In genomic region chr10:88897019-88897853, GRCh38 we compare ENCODE assay signal across 8 cellular contexts. TPM values are rescaled to one million over a fixed set of nuclear protein-coding genes. Genes with fewer than 3 reads are reported as not detected.
A peak's percentile ranks its signal among the peaks of the same experiment; 100 is the strongest.
DNase-seq lines count a peak whose midpoint lies in the region; ATAC-seq and TF ChIP-seq lines count a peak whose summit lies in the region.
"Had no signal": no experiment of that assay in that cellular context is flagged by ENCODE, and none has a peak within 500 bp of the region (broad histone marks: within the 10 kb centered on the region; RNA-seq: fewer than 3 reads in every experiment).

No MANE protein-coding gene starts in this region.

- peak; percentile 65 to 84 for ATAC-seq in right cardiac atrium
- peak; percentile 78 for ATAC-seq in stimulated activated effector memory CD8-positive, alpha-beta T cell treated with anti-CD3 and anti-CD28 coated beads, Interleukin-12 subunit alpha, Interleukin-12 subunit beta, amount 100 ng/mL, for 72 hours
- no peak for ATAC-seq in HG03025 (IDR thresholded peaks at IDR 0.05; ENCODE audit: low FRiP score, unreplicated experiment)

- H3K27ac ChIP-seq in right cardiac atrium (ENCODE audit: low read length), result peak overlapping the region; percentile 74
- H3K27ac ChIP-seq: prostate gland had no signal

- peak; percentile 26 for DNase-seq in HFFc6
- peak; percentile 52 for DNase-seq in activated CD4-positive, alpha-beta T cell treated with anti-CD3 and anti-CD28 coated beads for 48 hours
- peak in 2 of 3 donors; percentile 25 to 41 for DNase-seq in right cardiac atrium
- DNase-seq in stimulated activated effector memory CD8-positive, alpha-beta T cell treated with anti-CD3 and anti-CD28 coated beads, Interleukin-12 subunit alpha, Interleukin-12 subunit beta, amount 100 ng/mL, for 72 hours (ENCODE audit: low spot score in 2 of 2), result no peak
- no peak for DNase-seq in cortex of kidney (lab: John Stamatoyannopoulos, UW)
- DNase-seq in effector CD8-positive, alpha-beta T cell (lab: John Stamatoyannopoulos, UW), result no peak

- H3K27me3 ChIP-seq in right cardiac atrium (ENCODE audit: control insufficient read depth, insufficient read depth), result no peaks in the 10 kb centered on the region

- H3K4me1 ChIP-seq in right cardiac atrium (ENCODE audit: control insufficient read depth, insufficient read depth, low read length), result peaks cover 8% of the 10 kb centered on the region
- H3K4me1 ChIP-seq: prostate gland had no signal

- peak overlapping the region; percentile 68 for H3K4me3 Mint-ChIP-seq in HFFc6
- peak overlapping the region; percentile 15 for H3K4me3 Mint-ChIP-seq in stimulated activated effector memory CD8-positive, alpha-beta T cell treated with anti-CD3 and anti-CD28 coated beads, Interleukin-12 subunit alpha, Interleukin-12 subunit beta, amount 100 ng/mL, for 72 hours

- H3K36me3 Mint-ChIP-seq in HFFc6 (ENCODE audit: low read depth), result peaks cover 27% of the 10 kb centered on the region
- peaks cover 15% of the 10 kb centered on the region for H3K36me3 Mint-ChIP-seq in stimulated activated effector memory CD8-positive, alpha-beta T cell treated with anti-CD3 and anti-CD28 coated beads, Interleukin-12 subunit alpha, Interleukin-12 subunit beta, amount 100 ng/mL, for 72 hours

- intact Hi-C loops in right cardiac atrium (cut with DNase I), result no loop called here

- TF ChIP-seq CTCF in HFFc6 (IDR thresholded peaks at IDR 0.05), result no peak

- WGBS in right cardiac atrium, result 55% methylated on average over 8 of the region's 8 CpGs

- H3K27me3 Mint-ChIP-seq in HFFc6 (ENCODE audit: insufficient read depth), result no peaks in the 10 kb centered on the region

- H3K27ac Mint-ChIP-seq in HFFc6, result peak overlapping the region; percentile 81
- peak overlapping the region; percentile 10 for H3K27ac Mint-ChIP-seq in stimulated activated effector memory CD8-positive, alpha-beta T cell treated with anti-CD3 and anti-CD28 coated beads, Interleukin-12 subunit alpha, Interleukin-12 subunit beta, amount 100 ng/mL, for 72 hours

- peaks cover 92% of the 10 kb centered on the region for H3K4me1 Mint-ChIP-seq in HFFc6 (ENCODE audit: low read depth)
- H3K4me1 Mint-ChIP-seq in stimulated activated effector memory CD8-positive, alpha-beta T cell treated with anti-CD3 and anti-CD28 coated beads, Interleukin-12 subunit alpha, Interleukin-12 subunit beta, amount 100 ng/mL, for 72 hours, result peaks cover 48% of the 10 kb centered on the region

- no peak overlapping the region for H3K4me3 ChIP-seq in right cardiac atrium (ENCODE audit: low read length)
- H3K4me3 ChIP-seq: prostate gland had no signal

- no peaks in the 10 kb centered on the region for H3K9me3 ChIP-seq in right cardiac atrium (ENCODE audit: control insufficient read depth, low read length)
- H3K9me3 ChIP-seq: prostate gland had no signal

- H3K9me3 Mint-ChIP-seq in HFFc6, result no peaks in the 10 kb centered on the region
- no peaks in the 10 kb centered on the region for H3K9me3 Mint-ChIP-seq in stimulated activated effector memory CD8-positive, alpha-beta T cell treated with anti-CD3 and anti-CD28 coated beads, Interleukin-12 subunit alpha, Interleukin-12 subunit beta, amount 100 ng/mL, for 72 hours

RNA-seq across cellular contexts. Expression of gene STAMBPL1, which starts 17.2 kb away (rescaled TPM):
- total RNA-seq in HFFc6 (2021; fragmentation: NEBNext Ultra II Directional; extraction: Animal tissue kit (Norgen Biotek cat#: 25700)), result 10 to 100 TPM; 28.8 to 44.9 (median 40.6) TPM
- total RNA-seq in right cardiac atrium, result 10 to 100 TPM in 3 of 4 donors, 1 to 10 TPM in 1; 9.4 to 13.0 (median 10.4) TPM
- polyA plus RNA-seq in right cardiac atrium, result 4.4 TPM

RNA-seq across cellular contexts. Expression of gene ANKRD22, which starts 45.6 kb away (rescaled TPM):
- not detected for total RNA-seq in HFFc6 (2021; fragmentation: NEBNext Ultra II Directional; extraction: Animal tissue kit (Norgen Biotek cat#: 25700))
- under 1 TPM in 1 of 4 donors, not detected in 3; 0.15 TPM for total RNA-seq in right cardiac atrium
- polyA plus RNA-seq in right cardiac atrium, result not detected

RNA-seq across cellular contexts. Expression of gene ACTA2, which starts 55.3 kb away (rescaled TPM):
- 100 to 1,000 TPM; 112 to 178 (median 164) TPM for total RNA-seq in HFFc6 (2021; fragmentation: NEBNext Ultra II Directional; extraction: Animal tissue kit (Norgen Biotek cat#: 25700))
- total RNA-seq in right cardiac atrium, result 1,000 to 10,000 TPM in 2 of 4 donors, 100 to 1,000 TPM in 2; 746 to 3,137 (median 1,120) TPM
- polyA plus RNA-seq in right cardiac atrium, result 649 TPM

Comparison
In these comparisons a context has a peak if more than half of its experiments do, and no peak if none do; other contexts are left out.
1. DNase-seq: peak in HFFc6 (single experiment), activated CD4-positive, alpha-beta T cell treated with anti-CD3 and anti-CD28 coated beads for 48 hours (single experiment) and right cardiac atrium (2 of 3); none in stimulated activated effector memory CD8-positive, alpha-beta T cell treated with anti-CD3 and anti-CD28 coated beads, Interleukin-12 subunit alpha, Interleukin-12 subunit beta, amount 100 ng/mL, for 72 hours (0 of 2), cortex of kidney (single experiment) and effector CD8-positive, alpha-beta T cell (single experiment).
2. RNA of gene ACTA2, which starts 55.3 kb away (total RNA-seq): 746 to 3,137 TPM in right cardiac atrium; 112 to 178 TPM in HFFc6; every median in the first group is over 4 times any median in the second.